In genomic region chr2:95010126-95010525, GRCh38 we compare ENCODE assay signal across 2 cellular contexts.
TF ChIP-seq lines count a peak whose summit lies in the region.

No MANE protein-coding gene starts in this region.

TF ChIP-seq in HEK293, 187 proteins besides CTCF, POLR2A, EP300 and RAD21 (continued from another document):
- no peak for TF ChIP-seq ZBTB26 (tag by site-specific recombination; optimal IDR thresholded peaks at IDR 0.05)
- no peak for TF ChIP-seq ZNF354C (tag by site-specific recombination; IDR thresholded peaks at IDR 0.05; ENCODE audit: borderline replicate concordance, low read depth)
- no peak for TF ChIP-seq ZNF148 (tag by site-specific recombination; IDR thresholded peaks at IDR 0.05; ENCODE audit: borderline replicate concordance)
- no peak for TF ChIP-seq REPIN1 (tag by site-specific recombination; IDR thresholded peaks at IDR 0.05; ENCODE audit: low read depth)
- no peak for TF ChIP-seq ELK4 (IDR thresholded peaks at IDR 0.05; ENCODE audit: borderline replicate concordance, low read depth, low read length)
- peak; percentile 40; the same call in 1 of the 2 replicates for TF ChIP-seq EGR2 (tag by site-specific recombination; IDR thresholded peaks at IDR 0.05; ENCODE audit: low read depth)
- no peak for TF ChIP-seq ZFP69B (tag by site-specific recombination; IDR thresholded peaks at IDR 0.05)
- TF ChIP-seq GLIS1 (tag by site-specific recombination; IDR thresholded peaks at IDR 0.05), result peak; percentile 89
- TF ChIP-seq ZNF362 (tag by site-specific recombination; IDR thresholded peaks at IDR 0.05), result no peak
- no peak for TF ChIP-seq ZNF423 (tag by site-specific recombination; IDR thresholded peaks at IDR 0.05)
- no peak for TF ChIP-seq PRDM6 (tag by site-specific recombination; IDR thresholded peaks at IDR 0.05)
- no peak for TF ChIP-seq ZNF10 (tag by site-specific recombination; IDR thresholded peaks at IDR 0.05)
- TF ChIP-seq ZNF791 (tag by site-specific recombination; IDR thresholded peaks at IDR 0.05), result no peak
- TF ChIP-seq ZNF221 (tag by site-specific recombination; IDR thresholded peaks at IDR 0.05; ENCODE audit: borderline replicate concordance), result no peak
- no peak for TF ChIP-seq MZF1 (tag by site-specific recombination; IDR thresholded peaks at IDR 0.05; ENCODE audit: borderline replicate concordance)
- TF ChIP-seq ZSCAN30 (tag by site-specific recombination; IDR thresholded peaks at IDR 0.05), result no peak

TF ChIP-seq in H1, 55 proteins besides CTCF, POLR2A, EP300 and RAD21 (continued from another document):
- TF ChIP-seq BACH1 (IDR thresholded peaks at IDR 0.05; ENCODE audit: low read length) (no peak), RBBP5 (IDR thresholded peaks at IDR 0.05; ENCODE audit: borderline replicate concordance, low read depth, low read length) (no peak), BCL11A (IDR thresholded peaks at IDR 0.05; ENCODE audit: low read depth in 2 of 2, low read length in 2 of 2) (no peak), EGR1 (IDR thresholded peaks at IDR 0.05; ENCODE audit: borderline replicate concordance, low read depth, low read length) (no peak), ATF3 (IDR thresholded peaks at IDR 0.05; ENCODE audit: insufficient read depth, low read depth, low read length) (no peak), CREB1 (IDR thresholded peaks at IDR 0.05) (no peak), E2F6 (IDR thresholded peaks at IDR 0.05) (no peak), NRF1 (IDR thresholded peaks at IDR 0.05; ENCODE audit: low read depth, low read length) (no peak), NANOG (IDR thresholded peaks at IDR 0.05; ENCODE audit: insufficient read depth, low read depth, low read length, poor library complexity, severe bottlenecking) (no peak), CHD7 (IDR thresholded peaks at IDR 0.05; ENCODE audit: insufficient replicate concordance, low read length) (no peak), ATF2 (IDR thresholded peaks at IDR 0.05; ENCODE audit: low read length) (no peak), SIRT6 (IDR thresholded peaks at IDR 0.05; ENCODE audit: low read length) (no peak), KDM5A (IDR thresholded peaks at IDR 0.05; ENCODE audit: low read length) (no peak), SRF (IDR thresholded peaks at IDR 0.05; ENCODE audit: low read depth, low read length) (no peak), SUZ12 (IDR thresholded peaks at IDR 0.05; ENCODE audit: low read length) (no peak)
